Comparison of ENCODE assay signal across 8 cellular contexts in genomic region chrX:10119399-10119990, GRCh38. TPM values are rescaled to one million over a fixed set of nuclear protein-coding genes. Genes with fewer than 3 reads are reported as not detected.
DNase-seq lines count a peak whose midpoint lies in the region; ATAC-seq and TF ChIP-seq lines count a peak whose summit lies in the region.

No MANE protein-coding gene starts in this region.

- ATAC-seq in GM21526 (IDR thresholded peaks at IDR 0.05; ENCODE audit: low FRiP score, unreplicated experiment), result peak; percentile 60
- no peak for ATAC-seq in RWPE2 (ENCODE audit: low read depth)
- no peak for ATAC-seq in foreskin keratinocyte

- H4K20me1 ChIP-seq in osteoblast (ENCODE audit: insufficient read depth, low read length), result no peaks in the 10 kb centered on the region

- peak; percentile 95 for TF ChIP-seq CTCF in RWPE2 (IDR thresholded peaks at IDR 0.05; ENCODE audit: poor library complexity, severe bottlenecking)
- peak; percentile 100 for TF ChIP-seq CTCF in foreskin keratinocyte (conservative IDR thresholded peaks at IDR 0.05)
- TF ChIP-seq CTCF in osteoblast (IDR thresholded peaks at IDR 0.05; ENCODE audit: extremely low read depth, low read depth, low read length), result peak; percentile 100
- peak; percentile 97 to 100 (median 100) for TF ChIP-seq CTCF in transverse colon (IDR thresholded peaks at IDR 0.05)

- intact Hi-C loops in transverse colon (cut with DNase I; ENCODE audit: low total_unique reads), result no loop called here

- H3K27ac ChIP-seq in RWPE2 (ENCODE audit: poor library complexity, severe bottlenecking) (no peak overlapping the region), foreskin keratinocyte (no peak overlapping the region), osteoblast (ENCODE audit: low read depth, low read length) (no peak overlapping the region), transverse colon (peak overlapping the region in 3 of 4 donors; percentile 29 to 42 (median 36))

- H3K4me3 ChIP-seq in RWPE2 (ENCODE audit: severe bottlenecking) (no peak overlapping the region), osteoblast (ENCODE audit: insufficient read depth, low read length) (no peak overlapping the region), transverse colon (no peak overlapping the region)

- peak; percentile 53 for DNase-seq in COLO668 (lab: John Stamatoyannopoulos, UW; ENCODE audit: unreplicated experiment)
- DNase-seq in LoVo (ENCODE audit: low spot score), result peak; percentile 56
- no peak for DNase-seq in RWPE2 (ENCODE audit: low spot score)
- peak; percentile 86 for DNase-seq in activated effector memory CD4-positive, alpha-beta T cell treated with anti-CD3 and anti-CD28 coated beads, Interleukin-2, amount 50 U/mL, for 16 hours
- peak in 1 of 2 donors; percentile 47 for DNase-seq in foreskin keratinocyte
- DNase-seq in osteoblast (ENCODE audit: insufficient read length, low spot score, missing footprints), result peak; percentile 94
- peak; percentile 80 for DNase-seq in transverse colon

- H3K36me3 ChIP-seq in RWPE2 (ENCODE audit: low read depth) (peaks cover 9% of the 10 kb centered on the region; the same call in 1 of the 2 replicates), osteoblast (ENCODE audit: insufficient read depth, low read length) (peaks cover 26% of the 10 kb centered on the region), transverse colon (no peaks in the 10 kb centered on the region)

- H3K27me3 ChIP-seq in RWPE2 (ENCODE audit: insufficient read depth, poor library complexity, severe bottlenecking) (no peaks in the 10 kb centered on the region), foreskin keratinocyte (no peaks in the 10 kb centered on the region), osteoblast (ENCODE audit: insufficient read depth, low read length) (no peaks in the 10 kb centered on the region), transverse colon (no peaks in the 10 kb centered on the region)

- in situ Hi-C loops in transverse colon (cut with MboI; ENCODE audit: low pct_ligation_motif_present in 1 of 4, low pct_unique_long_range_greater_than_20kb in 1 of 4, low sequenced_read_pairs in 3 of 4), result loop anchor here (5.0 to 25.0 kb wide), 3 partner anchors 122 to 232 kb away; no protein-coding TSS in a partner anchor

- WGBS in transverse colon (ENCODE audit: low coverage in 1 of 2), 2 donors, result 8 to 12% methylated on average over 5 to 16 of the region's 16 CpGs

- no peak for TF ChIP-seq POLR2A in transverse colon (IDR thresholded peaks at IDR 0.05)

- H3K79me2 ChIP-seq in osteoblast (ENCODE audit: insufficient read depth, low read length), result peaks cover 5% of the 10 kb centered on the region

- H3K4me1 ChIP-seq in RWPE2 (ENCODE audit: insufficient read depth, poor library complexity, severe bottlenecking) (no peaks in the 10 kb centered on the region), foreskin keratinocyte (no peaks in the 10 kb centered on the region), osteoblast (ENCODE audit: insufficient read depth, low read length) (no peaks in the 10 kb centered on the region), transverse colon (no peaks in the 10 kb centered on the region)

- TF ChIP-seq EP300 in transverse colon (IDR thresholded peaks at IDR 0.05; ENCODE audit: low read depth), result no peak

- no peak overlapping the region for H2AFZ ChIP-seq in osteoblast (ENCODE audit: low read length)

- no peaks in the 10 kb centered on the region for H3K9me3 ChIP-seq in RWPE2 (ENCODE audit: severe bottlenecking)
- no peaks in the 10 kb centered on the region for H3K9me3 ChIP-seq in osteoblast (ENCODE audit: low read depth, low read length)
- H3K9me3 ChIP-seq in transverse colon, result no peaks in the 10 kb centered on the region

- H3K4me2 ChIP-seq in osteoblast (ENCODE audit: insufficient read depth, low read length), result no peak overlapping the region

RNA-seq across cellular contexts. Expression of gene CLCN4, which starts 37.3 kb away (rescaled TPM):
- 0.35 and 0.44 TPM in 2 replicates for total RNA-seq in foreskin keratinocyte
- polyA plus RNA-seq in foreskin keratinocyte, result 0.10 and 0.12 TPM in 2 replicates
- 14.1 and 16.2 TPM in 2 replicates for total RNA-seq in osteoblast
- total RNA-seq in transverse colon, result 1 to 10 TPM in 1 of 4 donors, under 1 TPM in 1, not detected in 2; 0.79 to 1.1 TPM

Comparison
In these comparisons a context has a peak if more than half of its experiments do, and no peak if none do; other contexts are left out.
1. H3K27ac ChIP-seq: peak in transverse colon (3 of 4); none in RWPE2 (single experiment), foreskin keratinocyte (single experiment) and osteoblast (single experiment).
2. Peak in every context shown above with its lines, with median percentiles within 50 percentile points of each other: CTCF ChIP-seq.